Comparison of ENCODE assay signal across 2 cellular contexts in genomic region chr21:41769521-41769920, GRCh38.
TF ChIP-seq lines count a peak whose summit lies in the region.

No MANE protein-coding gene starts in this region.

TF ChIP-seq in GM23338, 12 proteins besides CTCF, POLR2A, EP300 and RAD21:
- TF ChIP-seq NANOG (IDR thresholded peaks at IDR 0.05; ENCODE audit: borderline replicate concordance) (no peak), EZH2 (IDR thresholded peaks at IDR 0.05; ENCODE audit: low read depth, unreplicated experiment) (no peak), CREB1 (CRISPR knock-in tag; IDR thresholded peaks at IDR 0.05; ENCODE audit: low read depth) (no peak), ZNF331 (CRISPR knock-in tag; IDR thresholded peaks at IDR 0.05; ENCODE audit: low read depth) (no peak), REST (IDR thresholded peaks at IDR 0.05; ENCODE audit: unreplicated experiment) (no peak), STAT1 (IDR thresholded peaks at IDR 0.05; ENCODE audit: unreplicated experiment) (no peak), ZNF114 (CRISPR knock-in tag; IDR thresholded peaks at IDR 0.05) (no peak), EZH2phosphoT487 (IDR thresholded peaks at IDR 0.05; ENCODE audit: unreplicated experiment) (no peak), POLR2AphosphoS5 (IDR thresholded peaks at IDR 0.05; ENCODE audit: low read depth) (no peak), JUNB (IDR thresholded peaks at IDR 0.05; ENCODE audit: unreplicated experiment) (no peak)
- TF ChIP-seq, protein P1, sequence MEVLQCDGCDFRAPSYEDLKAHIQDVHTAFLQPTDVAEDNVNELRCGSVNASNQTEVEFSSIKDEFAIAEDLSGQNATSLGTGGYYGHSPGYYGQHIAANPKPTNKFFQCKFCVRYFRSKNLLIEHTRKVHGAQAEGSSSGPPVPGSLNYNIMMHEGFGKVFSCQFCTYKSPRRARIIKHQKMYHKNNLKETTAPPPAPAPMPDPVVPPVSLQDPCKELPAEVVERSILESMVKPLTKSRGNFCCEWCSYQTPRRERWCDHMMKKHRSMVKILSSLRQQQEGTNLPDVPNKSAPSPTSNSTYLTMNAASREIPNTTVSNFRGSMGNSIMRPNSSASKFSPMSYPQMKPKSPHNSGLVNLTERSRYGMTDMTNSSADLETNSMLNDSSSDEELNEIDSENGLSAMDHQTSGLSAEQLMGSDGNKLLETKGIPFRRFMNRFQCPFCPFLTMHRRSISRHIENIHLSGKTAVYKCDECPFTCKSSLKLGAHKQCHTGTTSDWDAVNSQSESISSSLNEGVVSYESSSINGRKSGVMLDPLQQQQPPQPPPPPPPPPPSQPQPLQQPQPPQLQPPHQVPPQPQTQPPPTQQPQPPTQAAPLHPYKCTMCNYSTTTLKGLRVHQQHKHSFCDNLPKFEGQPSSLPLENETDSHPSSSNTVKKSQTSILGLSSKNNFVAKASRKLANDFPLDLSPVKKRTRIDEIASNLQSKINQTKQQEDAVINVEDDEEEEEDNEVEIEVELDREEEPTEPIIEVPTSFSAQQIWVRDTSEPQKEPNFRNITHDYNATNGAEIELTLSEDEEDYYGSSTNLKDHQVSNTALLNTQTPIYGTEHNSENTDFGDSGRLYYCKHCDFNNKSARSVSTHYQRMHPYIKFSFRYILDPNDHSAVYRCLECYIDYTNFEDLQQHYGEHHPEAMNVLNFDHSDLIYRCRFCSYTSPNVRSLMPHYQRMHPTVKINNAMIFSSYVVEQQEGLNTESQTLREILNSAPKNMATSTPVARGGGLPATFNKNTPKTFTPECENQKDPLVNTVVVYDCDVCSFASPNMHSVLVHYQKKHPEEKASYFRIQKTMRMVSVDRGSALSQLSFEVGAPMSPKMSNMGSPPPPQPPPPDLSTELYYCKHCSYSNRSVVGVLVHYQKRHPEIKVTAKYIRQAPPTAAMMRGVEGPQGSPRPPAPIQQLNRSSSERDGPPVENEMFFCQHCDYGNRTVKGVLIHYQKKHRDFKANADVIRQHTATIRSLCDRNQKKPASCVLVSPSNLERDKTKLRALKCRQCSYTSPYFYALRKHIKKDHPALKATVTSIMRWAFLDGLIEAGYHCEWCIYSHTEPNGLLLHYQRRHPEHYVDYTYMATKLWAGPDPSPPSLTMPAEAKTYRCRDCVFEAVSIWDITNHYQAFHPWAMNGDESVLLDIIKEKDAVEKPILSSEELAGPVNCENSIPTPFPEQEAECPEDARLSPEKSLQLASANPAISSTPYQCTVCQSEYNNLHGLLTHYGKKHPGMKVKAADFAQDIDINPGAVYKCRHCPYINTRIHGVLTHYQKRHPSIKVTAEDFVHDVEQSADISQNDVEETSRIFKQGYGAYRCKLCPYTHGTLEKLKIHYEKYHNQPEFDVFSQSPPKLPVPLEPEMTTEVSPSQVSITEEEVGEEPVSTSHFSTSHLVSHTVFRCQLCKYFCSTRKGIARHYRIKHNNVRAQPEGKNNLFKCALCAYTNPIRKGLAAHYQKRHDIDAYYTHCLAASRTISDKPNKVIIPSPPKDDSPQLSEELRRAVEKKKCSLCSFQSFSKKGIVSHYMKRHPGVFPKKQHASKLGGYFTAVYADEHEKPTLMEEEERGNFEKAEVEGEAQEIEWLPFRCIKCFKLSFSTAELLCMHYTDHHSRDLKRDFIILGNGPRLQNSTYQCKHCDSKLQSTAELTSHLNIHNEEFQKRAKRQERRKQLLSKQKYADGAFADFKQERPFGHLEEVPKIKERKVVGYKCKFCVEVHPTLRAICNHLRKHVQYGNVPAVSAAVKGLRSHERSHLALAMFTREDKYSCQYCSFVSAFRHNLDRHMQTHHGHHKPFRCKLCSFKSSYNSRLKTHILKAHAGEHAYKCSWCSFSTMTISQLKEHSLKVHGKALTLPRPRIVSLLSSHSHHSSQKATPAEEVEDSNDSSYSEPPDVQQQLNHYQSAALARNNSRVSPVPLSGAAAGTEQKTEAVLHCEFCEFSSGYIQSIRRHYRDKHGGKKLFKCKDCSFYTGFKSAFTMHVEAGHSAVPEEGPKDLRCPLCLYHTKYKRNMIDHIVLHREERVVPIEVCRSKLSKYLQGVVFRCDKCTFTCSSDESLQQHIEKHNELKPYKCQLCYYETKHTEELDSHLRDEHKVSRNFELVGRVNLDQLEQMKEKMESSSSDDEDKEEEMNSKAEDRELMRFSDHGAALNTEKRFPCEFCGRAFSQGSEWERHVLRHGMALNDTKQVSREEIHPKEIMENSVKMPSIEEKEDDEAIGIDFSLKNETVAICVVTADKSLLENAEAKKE (CRISPR knock-in tag; IDR thresholded peaks at IDR 0.05): no peak
- TF ChIP-seq, protein P2, sequence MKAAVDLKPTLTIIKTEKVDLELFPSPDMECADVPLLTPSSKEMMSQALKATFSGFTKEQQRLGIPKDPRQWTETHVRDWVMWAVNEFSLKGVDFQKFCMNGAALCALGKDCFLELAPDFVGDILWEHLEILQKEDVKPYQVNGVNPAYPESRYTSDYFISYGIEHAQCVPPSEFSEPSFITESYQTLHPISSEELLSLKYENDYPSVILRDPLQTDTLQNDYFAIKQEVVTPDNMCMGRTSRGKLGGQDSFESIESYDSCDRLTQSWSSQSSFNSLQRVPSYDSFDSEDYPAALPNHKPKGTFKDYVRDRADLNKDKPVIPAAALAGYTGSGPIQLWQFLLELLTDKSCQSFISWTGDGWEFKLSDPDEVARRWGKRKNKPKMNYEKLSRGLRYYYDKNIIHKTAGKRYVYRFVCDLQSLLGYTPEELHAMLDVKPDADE (IDR thresholded peaks at IDR 0.05): no peak

TF ChIP-seq in HepG2, 621 proteins besides CTCF, POLR2A, EP300 and RAD21 (continues in another document):
- TF ChIP-seq YEATS4 (CRISPR knock-in tag; IDR thresholded peaks at IDR 0.05; ENCODE audit: borderline replicate concordance) (no peak), ZNF546 (CRISPR knock-in tag; conservative IDR thresholded peaks at IDR 0.05) (no peak), ZNF564 (CRISPR knock-in tag; IDR thresholded peaks at IDR 0.05) (no peak), ZNF572 (CRISPR knock-in tag; IDR thresholded peaks at IDR 0.05) (no peak), ZNF607 (CRISPR knock-in tag; IDR thresholded peaks at IDR 0.05; ENCODE audit: borderline replicate concordance) (no peak), ZNF615 (CRISPR knock-in tag; IDR thresholded peaks at IDR 0.05; ENCODE audit: borderline replicate concordance) (no peak), SIN3A (IDR thresholded peaks at IDR 0.05; ENCODE audit: borderline replicate concordance, low read depth, low read length) (no peak), HNRNPLL (IDR thresholded peaks at IDR 0.05; ENCODE audit: low read depth, low read length, poor library complexity, severe bottlenecking) (no peak), ZNF549 (CRISPR knock-in tag; IDR thresholded peaks at IDR 0.05) (no peak), CENPT (CRISPR knock-in tag; IDR thresholded peaks at IDR 0.05; ENCODE audit: low read depth) (no peak), ZSCAN31 (CRISPR knock-in tag; IDR thresholded peaks at IDR 0.05; ENCODE audit: low read depth) (no peak), TFDP2 (CRISPR knock-in tag; IDR thresholded peaks at IDR 0.05) (no peak), ARNTL (CRISPR knock-in tag; IDR thresholded peaks at IDR 0.05) (no peak), ZNF552 (CRISPR knock-in tag; IDR thresholded peaks at IDR 0.05; ENCODE audit: borderline replicate concordance) (no peak), ZNF646 (CRISPR knock-in tag; IDR thresholded peaks at IDR 0.05) (no peak)
- TF ChIP-seq, protein P3, sequence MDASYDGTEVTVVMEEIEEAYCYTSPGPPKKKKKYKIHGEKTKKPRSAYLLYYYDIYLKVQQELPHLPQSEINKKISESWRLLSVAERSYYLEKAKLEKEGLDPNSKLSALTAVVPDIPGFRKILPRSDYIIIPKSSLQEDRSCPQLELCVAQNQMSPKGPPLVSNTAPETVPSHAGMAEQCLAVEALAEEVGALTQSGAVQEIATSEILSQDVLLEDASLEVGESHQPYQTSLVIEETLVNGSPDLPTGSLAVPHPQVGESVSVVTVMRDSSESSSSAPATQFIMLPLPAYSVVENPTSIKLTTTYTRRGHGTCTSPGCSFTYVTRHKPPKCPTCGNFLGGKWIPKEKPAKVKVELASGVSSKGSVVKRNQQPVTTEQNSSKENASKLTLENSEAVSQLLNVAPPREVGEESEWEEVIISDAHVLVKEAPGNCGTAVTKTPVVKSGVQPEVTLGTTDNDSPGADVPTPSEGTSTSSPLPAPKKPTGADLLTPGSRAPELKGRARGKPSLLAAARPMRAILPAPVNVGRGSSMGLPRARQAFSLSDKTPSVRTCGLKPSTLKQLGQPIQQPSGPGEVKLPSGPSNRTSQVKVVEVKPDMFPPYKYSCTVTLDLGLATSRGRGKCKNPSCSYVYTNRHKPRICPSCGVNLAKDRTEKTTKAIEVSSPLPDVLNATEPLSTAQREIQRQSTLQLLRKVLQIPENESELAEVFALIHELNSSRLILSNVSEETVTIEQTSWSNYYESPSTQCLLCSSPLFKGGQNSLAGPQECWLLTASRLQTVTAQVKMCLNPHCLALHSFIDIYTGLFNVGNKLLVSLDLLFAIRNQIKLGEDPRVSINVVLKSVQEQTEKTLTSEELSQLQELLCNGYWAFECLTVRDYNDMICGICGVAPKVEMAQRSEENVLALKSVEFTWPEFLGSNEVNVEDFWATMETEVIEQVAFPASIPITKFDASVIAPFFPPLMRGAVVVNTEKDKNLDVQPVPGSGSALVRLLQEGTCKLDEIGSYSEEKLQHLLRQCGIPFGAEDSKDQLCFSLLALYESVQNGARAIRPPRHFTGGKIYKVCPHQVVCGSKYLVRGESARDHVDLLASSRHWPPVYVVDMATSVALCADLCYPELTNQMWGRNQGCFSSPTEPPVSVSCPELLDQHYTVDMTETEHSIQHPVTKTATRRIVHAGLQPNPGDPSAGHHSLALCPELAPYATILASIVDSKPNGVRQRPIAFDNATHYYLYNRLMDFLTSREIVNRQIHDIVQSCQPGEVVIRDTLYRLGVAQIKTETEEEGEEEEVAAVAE (CRISPR knock-in tag; IDR thresholded peaks at IDR 0.05; ENCODE audit: borderline replicate concordance): no peak
- TF ChIP-seq, protein P4, sequence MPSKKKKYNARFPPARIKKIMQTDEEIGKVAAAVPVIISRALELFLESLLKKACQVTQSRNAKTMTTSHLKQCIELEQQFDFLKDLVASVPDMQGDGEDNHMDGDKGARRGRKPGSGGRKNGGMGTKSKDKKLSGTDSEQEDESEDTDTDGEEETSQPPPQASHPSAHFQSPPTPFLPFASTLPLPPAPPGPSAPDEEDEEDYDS (CRISPR knock-in tag; IDR thresholded peaks at IDR 0.05): no peak
